ENCODE assay signal across 2 cellular contexts in the genomic region with DNA sequence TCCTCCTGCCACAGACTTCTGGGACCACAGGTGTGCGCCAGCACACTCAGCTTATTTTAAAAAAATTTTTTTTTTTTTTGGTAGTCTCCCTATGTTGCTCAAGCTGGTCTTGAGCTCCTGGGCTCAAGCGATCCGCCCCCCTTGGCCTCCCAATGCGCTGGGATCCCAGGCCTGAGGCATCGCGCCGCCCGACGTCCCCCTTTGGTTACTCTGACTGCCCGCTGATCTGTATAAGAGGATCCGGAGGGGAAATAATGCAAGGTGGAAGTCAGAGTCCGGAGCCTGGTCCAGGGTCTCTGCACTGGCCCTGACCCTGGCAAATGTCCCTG.
TF ChIP-seq lines count a peak whose summit lies in the region.

No MANE protein-coding gene starts in this region.

TF ChIP-seq in H1, 55 proteins besides CTCF, POLR2A, EP300 and RAD21:
- TF ChIP-seq, protein P1, sequence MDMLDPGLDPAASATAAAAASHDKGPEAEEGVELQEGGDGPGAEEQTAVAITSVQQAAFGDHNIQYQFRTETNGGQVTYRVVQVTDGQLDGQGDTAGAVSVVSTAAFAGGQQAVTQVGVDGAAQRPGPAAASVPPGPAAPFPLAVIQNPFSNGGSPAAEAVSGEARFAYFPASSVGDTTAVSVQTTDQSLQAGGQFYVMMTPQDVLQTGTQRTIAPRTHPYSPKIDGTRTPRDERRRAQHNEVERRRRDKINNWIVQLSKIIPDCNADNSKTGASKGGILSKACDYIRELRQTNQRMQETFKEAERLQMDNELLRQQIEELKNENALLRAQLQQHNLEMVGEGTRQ (IDR thresholded peaks at IDR 0.05; ENCODE audit: low read length), result no peak
- TF ChIP-seq NRF1 (IDR thresholded peaks at IDR 0.05; ENCODE audit: low read depth, low read length) (no peak), CHD1 (IDR thresholded peaks at IDR 0.05; ENCODE audit: low read depth, low read length) (no peak)
TF ChIP-seq in H1: peak in this region for 0.

TF ChIP-seq in GM12891, 5 proteins besides CTCF, POLR2A, EP300 and RAD21:
- TF ChIP-seq TAF1 (IDR thresholded peaks at IDR 0.05; ENCODE audit: low read depth, low read length) (no peak), POLR2AphosphoS5 (IDR thresholded peaks at IDR 0.05; ENCODE audit: low read depth, low read length) (no peak), POU2F2 (IDR thresholded peaks at IDR 0.05; ENCODE audit: low read depth, low read length) (no peak)
